In genomic region chrX:56813318-56813837, GRCh38 we compare ENCODE assay signal across 8 cellular contexts.
DNase-seq lines count a peak whose midpoint lies in the region; ATAC-seq and TF ChIP-seq lines count a peak whose summit lies in the region.

No MANE protein-coding gene starts in this region.

- H3K9me3 ChIP-seq in prostate gland, result no peaks in the 10 kb centered on the region

- H3K4me3 ChIP-seq in prostate gland, result no peak overlapping the region

- no peaks in the 10 kb centered on the region for H3K4me1 ChIP-seq in prostate gland (replicated peaks)

- intact Hi-C loops in prostate gland (cut with DNase I), result no loop called here

- TF ChIP-seq CTCF in prostate gland (IDR thresholded peaks at IDR 0.05), result no peak

- peak; percentile 22 for DNase-seq in UCSD-AML1 (lab: John Stamatoyannopoulos, UW; ENCODE audit: unreplicated experiment)
- peak; percentile 18 for DNase-seq in ecto neural progenitor cell (ENCODE audit: low spot score)
- DNase-seq in prostate gland (ENCODE audit: low spot score), result peak; percentile 44
- no peak for DNase-seq in NCI-H187 (lab: John Stamatoyannopoulos, UW)
- no peak for DNase-seq in NCI-H1092 (lab: John Stamatoyannopoulos, UW)
- DNase-seq in putamen (ENCODE audit: low spot score), result no peak

- WGBS in prostate gland, result 38% methylated on average over 7 of the region's 7 CpGs

- H3K27me3 ChIP-seq in prostate gland (replicated peaks; ENCODE audit: insufficient read depth), result no peaks in the 10 kb centered on the region

- ATAC-seq in GM18907 (IDR thresholded peaks at IDR 0.05; ENCODE audit: unreplicated experiment) (peak; percentile 64), HG03280 (IDR thresholded peaks at IDR 0.05; ENCODE audit: unreplicated experiment) (peak; percentile 33)

- H3K27ac ChIP-seq in prostate gland, result peak overlapping the region; percentile 46 to 47

- H3K36me3 ChIP-seq in prostate gland, result no peaks in the 10 kb centered on the region

- TF ChIP-seq POLR2A in prostate gland (IDR thresholded peaks at IDR 0.05), result no peak

Comparison
In these comparisons a context has a peak if more than half of its experiments do, and no peak if none do; other contexts are left out.
1. DNase-seq: peak in UCSD-AML1 (single experiment), ecto neural progenitor cell (single experiment) and prostate gland (single experiment); none in NCI-H187 (0 of 2), NCI-H1092 (single experiment) and putamen (single experiment).